In the genomic region with DNA sequence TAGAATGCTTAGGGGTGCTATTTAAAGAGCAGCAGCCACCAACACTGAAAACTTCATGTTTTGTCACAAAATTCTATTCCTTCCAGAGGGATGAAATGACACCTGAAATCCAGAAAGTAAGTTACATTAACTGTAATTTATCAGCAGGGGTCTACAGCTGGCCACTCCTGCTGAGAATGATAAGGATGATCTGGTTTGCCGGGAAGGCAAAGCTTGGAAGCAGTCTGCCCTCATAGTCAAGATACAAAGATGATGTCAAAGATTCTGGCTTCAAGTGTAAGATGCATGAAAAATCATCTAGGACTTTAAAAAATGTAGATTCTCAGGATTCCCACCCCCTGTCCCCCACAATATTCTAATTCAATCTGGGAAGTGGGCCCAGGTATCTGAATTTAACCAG, we compare ENCODE assay signal across 16 cellular contexts. TPM values are rescaled to one million over a fixed set of nuclear protein-coding genes. Genes with fewer than 3 reads are reported as not detected.
DNase-seq lines count a peak whose midpoint lies in the region; ATAC-seq and TF ChIP-seq lines count a peak whose summit lies in the region.
"Had no signal": no experiment of that assay in that cellular context is flagged by ENCODE, and none has a peak within 500 bp of the region (broad histone marks: within the 10 kb centered on the region; RNA-seq: fewer than 3 reads in every experiment).

No MANE protein-coding gene starts in this region.

- H3K4me3 ChIP-seq in CD8-positive, alpha-beta memory T cell (ENCODE audit: low read length) = no peak overlapping the region
- H3K4me3 ChIP-seq in hepatocyte = no peak overlapping the region
- no peak overlapping the region for H3K4me3 ChIP-seq in rectal smooth muscle tissue (ENCODE audit: low read length)
- H3K4me3 ChIP-seq: vagina had no signal

- 47% methylated on average over 1 of the region's 1 CpG for WGBS in hepatocyte (ENCODE audit: low lambda C conversion rate, missing lambda C conversion rate)

- H3K9me3 ChIP-seq in CD8-positive, alpha-beta memory T cell (ENCODE audit: low read length) = no peaks in the 10 kb centered on the region
- H3K9me3 ChIP-seq in T-helper 17 cell (ENCODE audit: control insufficient read depth, low read length, poor library complexity, severe bottlenecking) (no peaks in the 10 kb centered on the region), hepatocyte (ENCODE audit: low read depth) (no peaks in the 10 kb centered on the region)
- H3K9me3 ChIP-seq: BE2C, vagina had no signal

- peaks cover 0 to 80% (median 17%) of the 10 kb centered on the region in 3 donors for H3K36me3 Mint-ChIP-seq in CD8-positive, alpha-beta memory T cell
- peaks cover 10% of the 10 kb centered on the region for H3K36me3 Mint-ChIP-seq in T-helper 17 cell (ENCODE audit: low read depth)

- H3K9ac ChIP-seq in rectal smooth muscle tissue (ENCODE audit: low read length) = no peak overlapping the region

- H3K4me1 ChIP-seq in CD8-positive, alpha-beta memory T cell (ENCODE audit: insufficient read depth, low read length) = no peaks in the 10 kb centered on the region
- peaks cover 23% of the 10 kb centered on the region for H3K4me1 ChIP-seq in hepatocyte (ENCODE audit: insufficient read depth)
- H3K4me1 ChIP-seq in rectal smooth muscle tissue (ENCODE audit: control insufficient read depth, insufficient read depth, low read length) = peaks cover 31% of the 10 kb centered on the region
- H3K4me1 ChIP-seq: BE2C had no signal

- H3K36me3 ChIP-seq in CD8-positive, alpha-beta memory T cell (ENCODE audit: insufficient read depth, low read length) = peaks cover 31% of the 10 kb centered on the region
- H3K36me3 ChIP-seq in hepatocyte (replicated peaks; ENCODE audit: insufficient read depth, low read depth) = no peaks in the 10 kb centered on the region
- H3K36me3 ChIP-seq in rectal smooth muscle tissue (ENCODE audit: control insufficient read depth, insufficient read depth, low read length) = peaks cover 13% of the 10 kb centered on the region

- no peak overlapping the region for H3K27ac ChIP-seq in CD8-positive, alpha-beta memory T cell (ENCODE audit: low read depth, low read length)
- H3K27ac ChIP-seq in hepatocyte = peak overlapping the region; percentile 71
- peak overlapping the region; percentile 65 for H3K27ac ChIP-seq in rectal smooth muscle tissue (ENCODE audit: low read depth, low read length)
- H3K27ac ChIP-seq: vagina had no signal

- peak overlapping the region in 7 of 8 donors; percentile 13 to 90 (median 52) for H3K27ac Mint-ChIP-seq in CD8-positive, alpha-beta memory T cell
- peak overlapping the region; percentile 8 for H3K27ac Mint-ChIP-seq in T-helper 17 cell

- POLR2A ChIA-PET in CD8-positive, alpha-beta memory T cell (lab: Charles Lee) = no interaction called here

- H4K20me1 ChIP-seq in hepatocyte (ENCODE audit: insufficient read depth, poor library complexity, severe bottlenecking) = no peaks in the 10 kb centered on the region

- no peaks in the 10 kb centered on the region for H3K27me3 ChIP-seq in CD8-positive, alpha-beta memory T cell (ENCODE audit: insufficient read depth, low read length, poor library complexity, severe bottlenecking)
- no peaks in the 10 kb centered on the region for H3K27me3 ChIP-seq in hepatocyte
- H3K27me3 ChIP-seq in rectal smooth muscle tissue (ENCODE audit: control insufficient read depth, insufficient read depth, low read length) = no peaks in the 10 kb centered on the region
- H3K27me3 ChIP-seq: BE2C, vagina had no signal

- no peaks in the 10 kb centered on the region for H3K27me3 Mint-ChIP-seq in CD8-positive, alpha-beta memory T cell
- no peaks in the 10 kb centered on the region for H3K27me3 Mint-ChIP-seq in T-helper 17 cell

- H3K4me1 Mint-ChIP-seq in CD8-positive, alpha-beta memory T cell = peaks cover 17 to 55% (median 39%) of the 10 kb centered on the region in 3 donors
- peaks cover 20% of the 10 kb centered on the region for H3K4me1 Mint-ChIP-seq in T-helper 17 cell

- no peak for DNase-seq in CD8-positive, alpha-beta memory T cell
- DNase-seq in T-helper 17 cell = no peak
- no peak for DNase-seq in hepatocyte (ENCODE audit: low spot score)
- no peak for DNase-seq in DMS153 treated with DMSO at 0.1 percent for 48 hours (lab: John Stamatoyannopoulos, UW; ENCODE audit: unreplicated experiment)
- no peak for DNase-seq in NCI-H2171 (lab: John Stamatoyannopoulos, UW)
- no peak for DNase-seq in NCI-H510A (lab: John Stamatoyannopoulos, UW)
- DNase-seq: activated CD4-positive, alpha-beta T cell treated with anti-CD3 and anti-CD28 coated beads, Interleukin-2, amount 50 U/mL, for 48 hours; BE2C; central memory CD4-positive, alpha-beta T cell; erythroblast; NCI-H187; RPMI8226; stimulated activated CD8-positive, alpha-beta memory T cell treated with anti-CD3 and anti-CD28 coated beads, Interleukin-4, amount 100 ng/mL, for 48 hours had no signal

- H2AFZ ChIP-seq in hepatocyte = no peak overlapping the region

- no peak for ATAC-seq in T-helper 17 cell
- no peak for ATAC-seq in GM18873 (IDR thresholded peaks at IDR 0.05; ENCODE audit: low FRiP score, unreplicated experiment)

- no peak overlapping the region for H3K4me3 Mint-ChIP-seq in CD8-positive, alpha-beta memory T cell
- no peak overlapping the region for H3K4me3 Mint-ChIP-seq in T-helper 17 cell

- H3K9me3 Mint-ChIP-seq in CD8-positive, alpha-beta memory T cell = no peaks in the 10 kb centered on the region

- H3K79me2 ChIP-seq in hepatocyte = peaks cover 42% of the 10 kb centered on the region

- CTCF ChIA-PET in CD8-positive, alpha-beta memory T cell (lab: Charles Lee) = interaction anchor here (0.6 to 1.2 kb wide), 2 partner anchors 15 to 183 kb away, joined by 3 to 4 read pairs; no protein-coding TSS in a partner anchor

- H3K4me2 ChIP-seq in hepatocyte = no peak overlapping the region

- no peak for TF ChIP-seq CTCF in hepatocyte (IDR thresholded peaks at IDR 0.05; ENCODE audit: poor library complexity)

- H3K9me2 ChIP-seq in hepatocyte (replicated peaks; ENCODE audit: insufficient read depth) = no peaks in the 10 kb centered on the region

RNA-seq across cellular contexts. Expression of gene DCAF5, which starts 58.4 kb away (rescaled TPM):
- total RNA-seq in CD8-positive, alpha-beta memory T cell = 10 to 100 TPM; 31.2 to 32.9 TPM
- 91.7 TPM for polyA plus RNA-seq in CD8-positive, alpha-beta memory T cell
- 10 to 100 TPM; 55.0 to 61.6 TPM for total RNA-seq in T-helper 17 cell
- 34.4 and 38.2 TPM in 2 replicates for total RNA-seq in hepatocyte
- 45.4 and 47.6 TPM in 2 replicates for polyA plus RNA-seq in hepatocyte
